Comparison of ENCODE assay signal across 13 cellular contexts in the genomic region with DNA sequence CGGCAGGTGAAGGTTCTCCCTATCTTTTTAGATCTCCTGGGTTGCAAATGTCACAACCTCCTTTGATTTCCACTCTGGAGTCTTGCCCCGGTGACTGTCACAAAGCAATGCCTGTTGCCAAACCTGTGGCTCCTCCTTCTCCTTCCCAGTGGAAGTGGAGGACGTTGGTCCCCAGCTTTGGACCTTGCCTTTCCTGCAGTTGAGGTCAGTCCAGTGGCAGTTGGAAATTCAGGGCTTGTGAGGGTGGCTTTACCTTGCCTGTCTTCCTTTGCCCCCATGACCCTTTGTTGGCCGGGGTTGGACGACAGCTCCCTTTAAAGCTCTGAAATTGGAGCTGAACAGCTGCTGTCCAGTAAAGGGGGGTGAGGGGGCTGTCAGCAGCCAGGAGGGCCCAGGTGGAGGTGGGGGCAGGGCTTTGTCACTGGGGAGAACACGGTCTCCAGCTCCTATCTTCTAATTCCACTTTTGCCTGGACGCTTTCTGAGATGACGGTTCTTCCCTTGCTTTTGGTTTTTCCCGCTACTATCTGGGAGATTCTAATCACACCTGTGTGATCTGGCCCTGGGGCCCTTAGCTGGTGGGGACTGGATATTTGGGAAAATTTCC. TPM values are rescaled to one million over a fixed set of nuclear protein-coding genes. Genes with fewer than 3 reads are reported as not detected.
DNase-seq lines count a peak whose midpoint lies in the region; ATAC-seq and TF ChIP-seq lines count a peak whose summit lies in the region.
"Had no signal": no experiment of that assay in that cellular context is flagged by ENCODE, and none has a peak within 500 bp of the region (broad histone marks: within the 10 kb centered on the region; RNA-seq: fewer than 3 reads in every experiment).

No MANE protein-coding gene starts in this region.

- H3K27ac ChIP-seq in esophagus squamous epithelium = peak overlapping the region in 3 of 4 donors; percentile 20 to 67 (median 54)
- H3K27ac ChIP-seq in mesenchymal stem cell (ENCODE audit: low read length, poor library complexity, severe bottlenecking) = no peak overlapping the region
- H3K27ac ChIP-seq: SK-N-MC had no signal

- no peak overlapping the region for H2BK15ac ChIP-seq in mesenchymal stem cell (ENCODE audit: low read depth, poor library complexity, severe bottlenecking)

- no peak overlapping the region for H2BK12ac ChIP-seq in mesenchymal stem cell (ENCODE audit: low read length in 2 of 2)

- H3K36me3 ChIP-seq in esophagus squamous epithelium (no peaks in the 10 kb centered on the region), mesenchymal stem cell (ENCODE audit: control insufficient read depth in 1 of 2, insufficient read depth in 2 of 2, low read depth in 1 of 2, low read length in 2 of 2) (no peaks in the 10 kb centered on the region)

- no peak for TF ChIP-seq POLR2A in esophagus squamous epithelium (IDR thresholded peaks at IDR 0.05)

- no peak overlapping the region for H2AFZ ChIP-seq in mesenchymal stem cell (ENCODE audit: low read depth, low read length)

- peak overlapping the region; percentile 72 to 73 for H3K18ac ChIP-seq in mesenchymal stem cell (ENCODE audit: low read depth in 1 of 2, low read length in 2 of 2)

- H3K4me1 ChIP-seq in esophagus squamous epithelium = peaks cover 18 to 47% (median 19%) of the 10 kb centered on the region in 3 donors
- peaks cover 31% of the 10 kb centered on the region for H3K4me1 ChIP-seq in mesenchymal stem cell (ENCODE audit: control insufficient read depth, insufficient read depth, low read depth, low read length)

- H2AK5ac ChIP-seq in mesenchymal stem cell (ENCODE audit: low read length, severe bottlenecking) = no peak overlapping the region

- H2BK120ac ChIP-seq in mesenchymal stem cell (ENCODE audit: low read depth, low read length) = peak overlapping the region; percentile 77

- H3K4me1 Mint-ChIP-seq in type B pancreatic cell (ENCODE audit: unreplicated experiment) = peaks cover 16% of the 10 kb centered on the region

- H3K27me3 Mint-ChIP-seq in type B pancreatic cell = peaks cover 34% of the 10 kb centered on the region

- no peak overlapping the region for H3K9ac ChIP-seq in mesenchymal stem cell (ENCODE audit: low read length)

- no peak overlapping the region for H3K14ac ChIP-seq in mesenchymal stem cell (ENCODE audit: low read length in 2 of 2)

- H3K27ac Mint-ChIP-seq in type B pancreatic cell = peak overlapping the region; percentile 27
- H3K27ac Mint-ChIP-seq: natural killer cell treated with Interleukin-12 subunit alpha and Interleukin-12 subunit beta and Interleukin-15 and Interleukin-18, amount 100 ng/mL, for 72 hours; stimulated activated naive CD8-positive, alpha-beta T cell treated with anti-CD3 and anti-CD28 coated beads, Interleukin-15, Interleukin-2, amounts not matched to agents 100 ng/mL and 50 ng/mL, for 24 hours had no signal

- no peak overlapping the region for H3K4ac ChIP-seq in mesenchymal stem cell (ENCODE audit: low read depth in 1 of 2, low read length in 2 of 2)

- H3K4me3 ChIP-seq in esophagus squamous epithelium (no peak overlapping the region), mesenchymal stem cell (ENCODE audit: insufficient read depth in 1 of 2, low read depth in 1 of 2, low read length in 2 of 2) (no peak overlapping the region)
- H3K4me3 ChIP-seq: HAP-1, SK-N-MC had no signal

- ATAC-seq in GM18498 (IDR thresholded peaks at IDR 0.05; ENCODE audit: unreplicated experiment) = no peak

- H4K8ac ChIP-seq in mesenchymal stem cell (ENCODE audit: low read length) = peak overlapping the region; percentile 83

- H3K27me3 ChIP-seq in esophagus squamous epithelium (peaks cover 0 to 31% (median 0%) of the 10 kb centered on the region in 4 donors), mesenchymal stem cell (ENCODE audit: control insufficient read depth in 1 of 2, insufficient read depth in 1 of 2, low read length in 2 of 2) (no peaks in the 10 kb centered on the region)

- intact Hi-C loops in esophagus squamous epithelium (cut with DNase I) = no loop called here

- peaks cover 11% of the 10 kb centered on the region for H3K79me1 ChIP-seq in mesenchymal stem cell (replicated peaks; ENCODE audit: low read length, poor library complexity, severe bottlenecking)

- TF ChIP-seq CTCF in esophagus squamous epithelium (IDR thresholded peaks at IDR 0.05) (no peak), type B pancreatic cell (conservative IDR thresholded peaks at IDR 0.05) (no peak)

- no peak overlapping the region for H3K4me3 Mint-ChIP-seq in type B pancreatic cell
- H3K4me3 Mint-ChIP-seq: natural killer cell treated with Interleukin-12 subunit alpha and Interleukin-12 subunit beta and Interleukin-15 and Interleukin-18, amount 100 ng/mL, for 72 hours; stimulated activated naive CD8-positive, alpha-beta T cell treated with anti-CD3 and anti-CD28 coated beads, Interleukin-15, Interleukin-2, amounts not matched to agents 100 ng/mL and 50 ng/mL, for 24 hours had no signal

- no peak overlapping the region for H3K23ac ChIP-seq in mesenchymal stem cell (ENCODE audit: low read length in 2 of 2)

- no peak overlapping the region for H2BK5ac ChIP-seq in mesenchymal stem cell (ENCODE audit: low read depth, low read length, poor library complexity, severe bottlenecking)

- 69 to 83% methylated on average over 4 to 9 of the region's 9 CpGs for WGBS in esophagus squamous epithelium, 2 donors
- 38% methylated on average over 8 of the region's 9 CpGs for WGBS in mesenchymal stem cell

- peaks cover 9% of the 10 kb centered on the region for H3K36me3 Mint-ChIP-seq in type B pancreatic cell
- H3K36me3 Mint-ChIP-seq: natural killer cell treated with Interleukin-12 subunit alpha and Interleukin-12 subunit beta and Interleukin-15 and Interleukin-18, amount 100 ng/mL, for 72 hours had no signal

- H3K9me3 ChIP-seq in esophagus squamous epithelium (no peaks in the 10 kb centered on the region), mesenchymal stem cell (ENCODE audit: control insufficient read depth, low read length) (no peaks in the 10 kb centered on the region)
- H3K9me3 ChIP-seq: HAP-1 had no signal

- no peaks in the 10 kb centered on the region for H3K9me3 Mint-ChIP-seq in type B pancreatic cell
- H3K9me3 Mint-ChIP-seq: natural killer cell treated with Interleukin-12 subunit alpha and Interleukin-12 subunit beta and Interleukin-15 and Interleukin-18, amount 100 ng/mL, for 72 hours; stimulated activated naive CD8-positive, alpha-beta T cell treated with anti-CD3 and anti-CD28 coated beads, Interleukin-15, Interleukin-2, amounts not matched to agents 100 ng/mL and 50 ng/mL, for 24 hours had no signal

- peak overlapping the region; percentile 64 for H4K91ac ChIP-seq in mesenchymal stem cell (ENCODE audit: low read length)

- no peak overlapping the region for H3K4me2 ChIP-seq in mesenchymal stem cell (ENCODE audit: low read length, poor library complexity, severe bottlenecking)

- DNase-seq in NCI-H82 (lab: John Stamatoyannopoulos, UW) = peak; percentile 79
- DNase-seq in esophagus squamous epithelium (lab: John Stamatoyannopoulos, UW) = no peak
- DNase-seq in mesenchymal stem cell = peak; percentile 22
- no peak for DNase-seq in type B pancreatic cell (ENCODE audit: extremely low spot score, unreplicated experiment)
- no peak for DNase-seq in AG08395 (ENCODE audit: low spot score)
- no peak for DNase-seq in A172 (ENCODE audit: low spot score)
- DNase-seq: activated T-cell treated with anti-CD3 and anti-CD28 coated beads, Interleukin-2, amount 50 U/mL, for 1 hour; NCI-H345 had no signal

RNA-seq across cellular contexts. Expression of gene TEAD4, which starts 4.1 kb away (rescaled TPM):
- 10 to 100 TPM; 10.7 to 16.6 (median 13.5) TPM for total RNA-seq in esophagus squamous epithelium
- 16.1 TPM for polyA plus RNA-seq in mesenchymal stem cell (2013, experiment 1 of 2)
- polyA plus RNA-seq in mesenchymal stem cell (2013, experiment 2 of 2) = 16.1 TPM
- total RNA-seq in type B pancreatic cell (ENCODE audit: low replicate concordance) = 10.8 and 21.6 TPM in 2 replicates
- 9.4 and 17.2 TPM in 2 replicates for total RNA-seq in A172 (2014; rRNA removed; shearing (Covaris generic))

Comparison
In these comparisons a context has a peak if more than half of its experiments do, and no peak if none do; other contexts are left out.
1. DNase-seq: peak in NCI-H82 (single experiment) and mesenchymal stem cell (single experiment); none in esophagus squamous epithelium (single experiment), type B pancreatic cell (single experiment), AG08395 (single experiment) and A172 (single experiment).